In the genomic region with DNA sequence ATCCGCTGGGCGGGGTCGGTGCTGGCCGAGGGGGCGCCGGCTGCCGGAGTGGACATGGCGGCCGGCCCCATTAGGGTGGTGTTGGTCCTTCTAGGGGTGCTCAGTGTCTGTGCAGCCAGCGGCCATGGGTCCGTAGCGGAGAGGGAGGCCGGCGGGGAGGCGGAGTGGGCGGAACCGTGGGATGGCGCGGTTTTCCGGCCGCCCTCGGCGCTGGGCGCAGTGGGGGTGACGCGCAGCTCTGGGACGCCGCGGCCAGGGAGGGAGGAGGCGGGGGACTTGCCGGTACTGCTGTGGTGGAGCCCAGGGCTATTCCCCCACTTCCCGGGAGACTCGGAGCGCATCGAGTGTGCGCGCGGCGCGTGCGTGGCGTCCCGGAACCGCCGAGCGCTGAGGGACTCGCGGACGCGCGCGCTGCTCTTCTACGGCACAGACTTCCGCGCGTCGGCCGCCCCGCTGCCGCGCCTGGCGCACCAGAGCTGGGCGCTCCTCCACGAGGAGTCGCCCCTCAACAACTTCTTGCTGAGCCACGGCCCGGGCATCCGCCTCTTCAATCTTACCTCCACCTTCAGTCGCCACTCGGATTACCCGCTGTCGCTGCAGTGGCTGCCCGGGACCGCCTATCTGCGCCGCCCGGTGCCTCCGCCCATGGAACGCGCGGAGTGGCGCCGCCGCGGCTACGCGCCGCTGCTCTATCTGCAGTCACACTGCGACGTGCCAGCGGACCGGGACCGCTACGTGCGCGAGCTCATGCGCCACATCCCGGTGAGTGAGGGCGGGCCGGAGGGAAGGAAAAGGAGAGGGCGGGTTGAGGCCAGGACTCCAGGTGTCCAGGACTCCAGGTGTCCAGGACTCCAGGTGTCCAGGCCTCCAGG, we compare ENCODE assay signal across 8 cellular contexts. TPM values are rescaled to one million over a fixed set of nuclear protein-coding genes. Genes with fewer than 3 reads are reported as not detected.
DNase-seq lines count a peak whose midpoint lies in the region; ATAC-seq, FAIRE-seq and TF ChIP-seq lines count a peak whose summit lies in the region.

No MANE protein-coding gene starts in this region.

- no TSS peak for BruUV-seq in endothelial cell of umbilical vein (replicated peaks; lab: Mats Ljungman, UMichigan)

- peak; percentile 86 for FAIRE-seq in endothelial cell of umbilical vein (lab: Jason Lieb, UNC)

- no peaks in the 10 kb centered on the region for H3K9me3 ChIP-seq in endothelial cell of umbilical vein (replicated peaks; ENCODE audit: control insufficient read depth, insufficient read depth, low read length)

- H3K27me3 ChIP-seq in BJ (ENCODE audit: control insufficient read depth, insufficient read depth, low read length) (no peaks in the 10 kb centered on the region), endothelial cell of umbilical vein (ENCODE audit: control insufficient read depth in 2 of 2, insufficient read depth in 2 of 2, low read length in 2 of 2) (no peaks in the 10 kb centered on the region)

- CTCF ChIA-PET in BJ (lab: Yijun Ruan, JAX): interaction anchor here (0.7 to 4.3 kb wide), 11 partner anchors 8 to 107 kb away, joined by 3 to 16 read pairs (median 3); a partner anchor contains a TSS
- CTCF ChIA-PET in endothelial cell of umbilical vein (lab: Charles Lee): interaction anchor here (0.7 to 8.3 kb wide), 6 partner anchors 9 to 106 kb away, joined by 3 to 69 read pairs (median 4); a partner anchor contains a TSS

- H3K9ac ChIP-seq in endothelial cell of umbilical vein (replicated peaks; ENCODE audit: extremely low read depth, insufficient read depth, low read length): peak overlapping the region; percentile 80

- H3K36me3 ChIP-seq in BJ (ENCODE audit: control insufficient read depth, insufficient read depth, low read length): peaks cover 20% of the 10 kb centered on the region
- peaks cover 12 to 34% of the 10 kb centered on the region in 2 experiments for H3K36me3 ChIP-seq in endothelial cell of umbilical vein (ENCODE audit: control insufficient read depth in 2 of 2, extremely low read depth in 1 of 2, insufficient read depth in 2 of 2, low read length in 2 of 2)

- H3K4me3 ChIP-seq in BJ (ENCODE audit: low read depth, low read length) (peak overlapping the region; percentile 86), endothelial cell of umbilical vein (replicated peaks in 1 of 3; ENCODE audit: insufficient read depth in 1 of 3, low read depth in 1 of 3, low read length in 3 of 3) (peak overlapping the region; percentile 40 to 85 (median 79))

- no peaks in the 10 kb centered on the region for H3K9me1 ChIP-seq in endothelial cell of umbilical vein (replicated peaks; ENCODE audit: control insufficient read depth, extremely low read depth, insufficient read depth, low read length)

- no peaks in the 10 kb centered on the region for H4K20me1 ChIP-seq in endothelial cell of umbilical vein (replicated peaks; ENCODE audit: control insufficient read depth, extremely low read depth, insufficient read depth, low read length)

- DNase-seq in BJ (ENCODE audit: low read depth) (no peak), NOMO-1 (lab: John Stamatoyannopoulos, UW; ENCODE audit: unreplicated experiment in 2 of 2) (peak; percentile 69 to 78), endothelial cell of umbilical vein (ENCODE audit: low read depth, low spot score) (peak; percentile 80), middle frontal gyrus (ENCODE audit: extremely low spot score, low spot score) (peak; percentile 60)
- DNase-seq in activated CD8-positive, alpha-beta memory T cell treated with anti-CD3 and anti-CD28 coated beads, Interleukin-2, amount 50 U/mL, for 48 hours: peak; percentile 92
- DNase-seq in stimulated activated CD8-positive, alpha-beta memory T cell treated with anti-CD3 and anti-CD28 coated beads, Interleukin-2, amount 100 ng/mL, for 1 hour (ENCODE audit: low read depth in 2 of 2): peak; percentile 49 to 65

- TF ChIP-seq CTCF in BJ (IDR thresholded peaks at IDR 0.05; ENCODE audit: insufficient read depth, low read depth, low read length) (0 out of 2 replicates have a peak, but pooled peaks have one; percentile 14), endothelial cell of umbilical vein (IDR thresholded peaks at IDR 0.05; ENCODE audit: extremely low read depth in 1 of 2, insufficient read depth in 1 of 2, low read depth in 1 of 2, low read length in 2 of 2) (no peak)

- ATAC-seq in GM18873 (IDR thresholded peaks at IDR 0.05; ENCODE audit: low FRiP score, unreplicated experiment) (peak; percentile 48), HG03108 (IDR thresholded peaks at IDR 0.05; ENCODE audit: unreplicated experiment) (peak; percentile 56)

- peak overlapping the region; percentile 55 for H2AFZ ChIP-seq in endothelial cell of umbilical vein (ENCODE audit: low read depth, low read length)

- intact Hi-C loops in endothelial cell of umbilical vein (cut with micrococcal nuclease): loop anchor here (1.0 to 5.0 kb wide), 4 partner anchors 13 to 107 kb away; a partner anchor contains a TSS

- H3K79me2 ChIP-seq in endothelial cell of umbilical vein (ENCODE audit: control insufficient read depth, insufficient read depth, low read length): peaks cover 36% of the 10 kb centered on the region

- dilution Hi-C loops in endothelial cell of umbilical vein (cut with MboI; ENCODE audit: extremely low pct_ligation_motif_present, low sequenced_read_pairs): no loop called here

- H3K27ac ChIP-seq in endothelial cell of umbilical vein (ENCODE audit: insufficient read depth, low read depth, low read length): peak overlapping the region; percentile 72

- peak overlapping the region; percentile 93 for H3K4me2 ChIP-seq in endothelial cell of umbilical vein (ENCODE audit: insufficient read depth, low read length)

- POLR2A ChIA-PET in BJ (lab: Charles Lee) (interaction anchor here (0.5 to 1.7 kb wide), 3 partner anchors 9 to 538 kb away, joined by 3 to 9 read pairs (median 3); a partner anchor contains a TSS), endothelial cell of umbilical vein (lab: Charles Lee) (interaction anchor here (0.5 to 2.8 kb wide), 4 partner anchors 10 to 227 kb away, joined by 3 to 11 read pairs (median 4); a partner anchor contains a TSS)

- peaks cover 20% of the 10 kb centered on the region for H3K4me1 ChIP-seq in endothelial cell of umbilical vein (ENCODE audit: control insufficient read depth, extremely low read depth, insufficient read depth, low read length)

- peak; percentile 89 for TF ChIP-seq POLR2A in endothelial cell of umbilical vein (IDR thresholded peaks at IDR 0.05; ENCODE audit: low read depth, low read length)

TF ChIP-seq in endothelial cell of umbilical vein, 7 proteins besides CTCF, POLR2A, EP300 and RAD21:
- no peak for TF ChIP-seq EZH2 (IDR thresholded peaks at IDR 0.05; ENCODE audit: borderline replicate concordance, low read depth, low read length, severe bottlenecking)
- no peak for TF ChIP-seq JUN (IDR thresholded peaks at IDR 0.05; ENCODE audit: borderline replicate concordance, insufficient read depth, insufficient read length, low read depth)
- peak; percentile 94 for TF ChIP-seq POLR2AphosphoS5 (IDR thresholded peaks at IDR 0.05; ENCODE audit: insufficient read depth, low read depth, low read length)

RNA-seq across cellular contexts. Expression of a gene that starts 9.3 kb away (rescaled TPM):
- polyA plus RNA-seq in BJ (2011; rRNA removed) (14.3 and 35.4 TPM in 2 replicates), endothelial cell of umbilical vein (32.1 and 39.2 TPM in 2 replicates)
- 1.5 and 3.6 TPM in 2 replicates for polyA minus RNA-seq in BJ (2011; rRNA and poly(A)+ RNA removed)
- 31.7 and 34.9 TPM in 2 replicates for total RNA-seq in endothelial cell of umbilical vein
- 35.4 and 39.9 TPM in 2 replicates for polyA plus RNA-seq in endothelial cell of umbilical vein (2011; cell fraction: cytosol; rRNA removed)
- polyA plus RNA-seq in endothelial cell of umbilical vein (2011; cell fraction: nucleus; rRNA removed): 14.3 and 20.2 TPM in 2 replicates
- polyA plus RNA-seq in endothelial cell of umbilical vein (2012): 69.6 and 78.9 TPM in 2 replicates
- polyA minus RNA-seq in endothelial cell of umbilical vein: 7.8 and 9.8 TPM in 2 replicates
- polyA minus RNA-seq in endothelial cell of umbilical vein (2011; cell fraction: cytosol; rRNA and poly(A)+ RNA removed): 17.1 TPM
- polyA minus RNA-seq in endothelial cell of umbilical vein (2011; cell fraction: nucleus; rRNA and poly(A)+ RNA removed): 3.6 and 4.7 TPM in 2 replicates

RNA-seq across cellular contexts. Expression of a gene that starts 12.9 kb away (rescaled TPM):
- 39.3 and 82.0 TPM in 2 replicates for polyA plus RNA-seq in BJ (2011; rRNA removed)
- polyA minus RNA-seq in BJ (2011; rRNA and poly(A)+ RNA removed): 63.0 and 108 TPM in 2 replicates
- total RNA-seq in endothelial cell of umbilical vein: 111 and 112 TPM in 2 replicates
- polyA plus RNA-seq in endothelial cell of umbilical vein: 230 and 372 TPM in 2 replicates
- polyA plus RNA-seq in endothelial cell of umbilical vein (2011; cell fraction: cytosol; rRNA removed): 68.1 and 91.4 TPM in 2 replicates
- 408 and 539 TPM in 2 replicates for polyA plus RNA-seq in endothelial cell of umbilical vein (2011; cell fraction: nucleus; rRNA removed)
- 79.2 and 116 TPM in 2 replicates for polyA plus RNA-seq in endothelial cell of umbilical vein (2012)
- 162 and 169 TPM in 2 replicates for polyA minus RNA-seq in endothelial cell of umbilical vein
- 25.9 TPM for polyA minus RNA-seq in endothelial cell of umbilical vein (2011; cell fraction: cytosol; rRNA and poly(A)+ RNA removed)
- polyA minus RNA-seq in endothelial cell of umbilical vein (2011; cell fraction: nucleus; rRNA and poly(A)+ RNA removed): 99.0 and 127 TPM in 2 replicates

RNA-seq across cellular contexts. Expression of a gene that starts 28.3 kb away (rescaled TPM):
- polyA plus RNA-seq in BJ (2011; rRNA removed) (72.6 and 92.2 TPM in 2 replicates), endothelial cell of umbilical vein (108 and 117 TPM in 2 replicates)
- polyA minus RNA-seq in BJ (2011; rRNA and poly(A)+ RNA removed): 80.6 and 112 TPM in 2 replicates
- total RNA-seq in endothelial cell of umbilical vein: 91.2 and 95.5 TPM in 2 replicates
- polyA plus RNA-seq in endothelial cell of umbilical vein (2011; cell fraction: cytosol; rRNA removed): 72.3 and 72.5 TPM in 2 replicates
- polyA plus RNA-seq in endothelial cell of umbilical vein (2011; cell fraction: nucleus; rRNA removed): 225 and 244 TPM in 2 replicates
- polyA plus RNA-seq in endothelial cell of umbilical vein (2012): 81.4 and 83.5 TPM in 2 replicates
- 209 and 248 TPM in 2 replicates for polyA minus RNA-seq in endothelial cell of umbilical vein
- 63.2 TPM for polyA minus RNA-seq in endothelial cell of umbilical vein (2011; cell fraction: cytosol; rRNA and poly(A)+ RNA removed)
- polyA minus RNA-seq in endothelial cell of umbilical vein (2011; cell fraction: nucleus; rRNA and poly(A)+ RNA removed): 71.8 and 76.6 TPM in 2 replicates

RNA-seq across cellular contexts. Expression of a gene that starts 38.9 kb away (rescaled TPM):
- polyA plus RNA-seq in BJ (2011; rRNA removed) (19.9 and 27.2 TPM in 2 replicates), endothelial cell of umbilical vein (25.0 and 30.1 TPM in 2 replicates)
- 17.4 and 23.8 TPM in 2 replicates for polyA minus RNA-seq in BJ (2011; rRNA and poly(A)+ RNA removed)
- 26.3 and 30.2 TPM in 2 replicates for total RNA-seq in endothelial cell of umbilical vein
- 15.3 and 16.0 TPM in 2 replicates for polyA plus RNA-seq in endothelial cell of umbilical vein (2011; cell fraction: cytosol; rRNA removed)
- 56.8 and 73.6 TPM in 2 replicates for polyA plus RNA-seq in endothelial cell of umbilical vein (2011; cell fraction: nucleus; rRNA removed)
- polyA plus RNA-seq in endothelial cell of umbilical vein (2012): 23.2 and 25.0 TPM in 2 replicates
- 43.4 and 44.0 TPM in 2 replicates for polyA minus RNA-seq in endothelial cell of umbilical vein
- 2.8 TPM for polyA minus RNA-seq in endothelial cell of umbilical vein (2011; cell fraction: cytosol; rRNA and poly(A)+ RNA removed)
- polyA minus RNA-seq in endothelial cell of umbilical vein (2011; cell fraction: nucleus; rRNA and poly(A)+ RNA removed): 30.6 and 41.0 TPM in 2 replicates
